In genomic region chr1:116428600-116428999, GRCh38 we compare ENCODE assay signal across 22 cellular contexts.
"Had no signal": no experiment of that assay in that cellular context is flagged by ENCODE, and none has a peak within 500 bp of the region (broad histone marks: within the 10 kb centered on the region; RNA-seq: fewer than 3 reads in every experiment).

No MANE protein-coding gene starts in this region.

- FAIRE-seq: endometrium, frontal cortex, keratinocyte had no signal

- H3K4me1 ChIP-seq: suprapubic skin, upper lobe of right lung, uterus had no signal

- DNase-seq: dermis blood vessel endothelial cell; effector memory CD4-positive, alpha-beta T cell; erythroblast; natural killer cell; stimulated activated CD4-positive, alpha-beta T cell treated with anti-CD3 and anti-CD28 coated beads, Interleukin-12 subunit alpha, Interleukin-12 subunit beta, amount 100 ng/mL, for 4 hours; stimulated activated CD4-positive, alpha-beta T cell treated with anti-CD3 and anti-CD28 coated beads, Interleukin-1b, Interleukin-23, amount 100 ng/mL, for 48 hours; stimulated activated CD4-positive, alpha-beta T cell treated with anti-CD3 and anti-CD28 coated beads, Interleukin-4, amount 100 ng/mL, for 1 hour; stimulated activated CD8-positive, alpha-beta memory T cell treated with anti-CD3 and anti-CD28 coated beads, Interleukin-4, amount 100 ng/mL, for 48 hours; stimulated activated naive CD4-positive, alpha-beta T cell; stimulated activated naive CD8-positive, alpha-beta T cell treated with anti-CD3 and anti-CD28 coated beads, Interleukin-15, amount 100 ng/mL, for 72 hours; transverse colon; upper lobe of right lung; uterus had no signal

- H3K27me3 ChIP-seq: suprapubic skin, transverse colon, upper lobe of right lung, uterus had no signal

- H3K9ac ChIP-seq: parathyroid adenoma had no signal

- H3K79me2 ChIP-seq: parathyroid adenoma had no signal

- H2AFZ ChIP-seq: parathyroid adenoma had no signal

- ATAC-seq: natural killer cell; sciatic nerve; stimulated activated naive CD8-positive, alpha-beta T cell treated with anti-CD3 and anti-CD28 coated beads, Interleukin-15, amount 100 ng/mL, for 72 hours; upper lobe of right lung had no signal

- H3K9me3 ChIP-seq: suprapubic skin, transverse colon, upper lobe of right lung, uterus had no signal

- H3K27ac ChIP-seq: coronary artery, parathyroid adenoma, suprapubic skin, transverse colon, upper lobe of right lung, uterus had no signal

- H3K4me2 ChIP-seq: smooth muscle cell had no signal

- H3K4me3 ChIP-seq: coronary artery, lung, smooth muscle cell, suprapubic skin, transverse colon, upper lobe of right lung, uterus had no signal

- H3K36me3 ChIP-seq: suprapubic skin, transverse colon, upper lobe of right lung, uterus had no signal
